ENCODE assay signal across 20 cellular contexts in the genomic region with DNA sequence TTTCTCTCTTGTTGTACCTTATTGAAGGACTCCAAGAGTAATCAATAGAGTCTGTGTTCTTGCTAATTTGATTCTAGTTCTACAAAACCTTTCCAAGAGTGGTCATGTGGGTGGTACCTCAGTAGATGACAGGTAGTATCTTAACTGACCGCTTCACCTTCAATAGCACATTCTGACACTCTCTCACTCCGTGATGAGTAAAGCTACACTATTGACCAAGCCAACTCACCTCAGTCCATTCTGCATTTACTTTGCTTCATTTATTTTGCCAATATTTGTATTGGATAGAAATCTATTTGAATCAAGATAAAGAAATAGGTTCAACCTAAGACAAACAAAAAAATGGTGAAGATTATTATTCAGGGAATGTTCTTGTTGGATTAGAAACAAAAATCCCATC.
DNase-seq lines count a peak whose midpoint lies in the region; ATAC-seq, FAIRE-seq and TF ChIP-seq lines count a peak whose summit lies in the region.
"Had no signal": no experiment of that assay in that cellular context is flagged by ENCODE, and none has a peak within 500 bp of the region (broad histone marks: within the 10 kb centered on the region; RNA-seq: fewer than 3 reads in every experiment).

No MANE protein-coding gene starts in this region.

- no peak for TF ChIP-seq POLR2A in right lobe of liver (IDR thresholded peaks at IDR 0.05)

- no peaks in the 10 kb centered on the region for H3K9me3 ChIP-seq in right lobe of liver
- H3K9me3 ChIP-seq in CD8-positive, alpha-beta memory T cell (ENCODE audit: low read length) = peaks cover 4% of the 10 kb centered on the region
- no peaks in the 10 kb centered on the region for H3K9me3 ChIP-seq in OCI-LY7 (ENCODE audit: low read length)
- H3K9me3 ChIP-seq: A549; BLaER1 treated with 17β-estradiol and CSF1 and Interleukin-3, amounts not matched to agents 10 nM and 100 nM had no signal

- H3K4me3 ChIP-seq in right lobe of liver = no peak overlapping the region
- H3K4me3 ChIP-seq in CD8-positive, alpha-beta memory T cell (ENCODE audit: low read length) = no peak overlapping the region
- H3K4me3 ChIP-seq in OCI-LY7 (ENCODE audit: low read depth, low read length, poor library complexity, severe bottlenecking) = no peak overlapping the region
- H3K4me3 ChIP-seq: A549; BLaER1 treated with 17β-estradiol and CSF1 and Interleukin-3, amounts not matched to agents 10 nM and 100 nM had no signal

- no peak overlapping the region for H3K27ac Mint-ChIP-seq in CD8-positive, alpha-beta memory T cell
- H3K27ac Mint-ChIP-seq: B cell; CD4-positive, alpha-beta T cell; CD8-positive, alpha-beta T cell had no signal

- H3K36me3 ChIP-seq in right lobe of liver (no peaks in the 10 kb centered on the region), OCI-LY7 (ENCODE audit: insufficient read depth, low read length) (no peaks in the 10 kb centered on the region)
- no peaks in the 10 kb centered on the region for H3K36me3 ChIP-seq in CD8-positive, alpha-beta memory T cell (ENCODE audit: insufficient read depth, low read length)
- H3K36me3 ChIP-seq: BLaER1 treated with 17β-estradiol and CSF1 and Interleukin-3, amounts not matched to agents 10 nM and 100 nM had no signal

- POLR2A ChIA-PET in CD8-positive, alpha-beta memory T cell (lab: Charles Lee) = no interaction called here
- POLR2A ChIA-PET in OCI-LY7 (lab: Charles Lee) = no interaction called here

- no peaks in the 10 kb centered on the region for H3K27me3 Mint-ChIP-seq in CD8-positive, alpha-beta memory T cell
- H3K27me3 Mint-ChIP-seq: B cell; CD4-positive, alpha-beta T cell had no signal

- BruUV-seq in OCI-LY7 (replicated peaks; lab: Mats Ljungman, UMichigan) = no TSS peak

- intact Hi-C loops in right lobe of liver (cut with DNase I) (no loop called here), left colon (cut with DNase I, micrococcal nuclease) (no loop called here), OCI-LY7 (cut with micrococcal nuclease; ENCODE audit: unreplicated experiment) (no loop called here)

- H3K9me2 ChIP-seq in OCI-LY7 (ENCODE audit: insufficient read depth, low read length) = no peaks in the 10 kb centered on the region

- H3K79me2 ChIP-seq in OCI-LY7 (ENCODE audit: insufficient read depth, low read depth, low read length) = no peaks in the 10 kb centered on the region

- no peak for TF ChIP-seq CTCF in 22Rv1 (IDR thresholded peaks at IDR 0.05)
- no peak for TF ChIP-seq CTCF in D721Med (IDR thresholded peaks at IDR 0.05; ENCODE audit: insufficient read depth, missing control alignments)
- TF ChIP-seq CTCF in VCaP (conservative IDR thresholded peaks at IDR 0.05) = no peak
- TF ChIP-seq CTCF in right lobe of liver (IDR thresholded peaks at IDR 0.05) = no peak
- no peak for TF ChIP-seq CTCF in OCI-LY7 (conservative IDR thresholded peaks at IDR 0.05; ENCODE audit: low read length)

- H3K4me1 ChIP-seq in right lobe of liver (peaks cover 0 to 15% (median 6%) of the 10 kb centered on the region in 4 donors), OCI-LY7 (ENCODE audit: insufficient read depth, low read length, poor library complexity, severe bottlenecking) (no peaks in the 10 kb centered on the region)
- H3K4me1 ChIP-seq in CD8-positive, alpha-beta memory T cell (ENCODE audit: insufficient read depth, low read length) = no peaks in the 10 kb centered on the region
- H3K4me1 ChIP-seq: A549 had no signal

- peak; percentile 71 for FAIRE-seq in D721Med (lab: Jason Lieb, UNC)
- FAIRE-seq: A549, G401.6, GM12891, GM19239 had no signal

- no peaks in the 10 kb centered on the region for H4K20me1 ChIP-seq in OCI-LY7 (ENCODE audit: insufficient read depth, low read length)
- H4K20me1 ChIP-seq: BLaER1 treated with 17β-estradiol and CSF1 and Interleukin-3, amounts not matched to agents 10 nM and 100 nM had no signal

- H3K36me3 Mint-ChIP-seq in CD8-positive, alpha-beta memory T cell = peaks cover 0 to 2% (median 0%) of the 10 kb centered on the region in 3 donors
- H3K36me3 Mint-ChIP-seq: CD8-positive, alpha-beta T cell had no signal

- peaks cover 0 to 3% of the 10 kb centered on the region in 2 donors for H3K27me3 ChIP-seq in right lobe of liver
- no peaks in the 10 kb centered on the region for H3K27me3 ChIP-seq in CD8-positive, alpha-beta memory T cell (ENCODE audit: insufficient read depth, low read length, poor library complexity, severe bottlenecking)
- H3K27me3 ChIP-seq: BLaER1 treated with 17β-estradiol and CSF1 and Interleukin-3, amounts not matched to agents 10 nM and 100 nM had no signal

- no peak overlapping the region for H3K4me2 ChIP-seq in OCI-LY7 (ENCODE audit: low read length)
- H3K4me2 ChIP-seq: A549; BLaER1 treated with 17β-estradiol and CSF1 and Interleukin-3, amounts not matched to agents 10 nM and 100 nM had no signal

- H3K9me3 Mint-ChIP-seq in CD8-positive, alpha-beta memory T cell = peaks cover 4 to 23% (median 8%) of the 10 kb centered on the region in 5 donors

- no peak for DNase-seq in D721Med (ENCODE audit: insufficient read length, low spot score)
- no peak for DNase-seq in right lobe of liver
- DNase-seq in left colon = no peak
- no peak for DNase-seq in CD8-positive, alpha-beta memory T cell
- DNase-seq in OCI-LY7 (ENCODE audit: low spot score) = no peak
- DNase-seq: AML-193; CD4-positive, alpha-beta T cell; CD8-positive, alpha-beta T cell; COR-L47; DMS79 treated with DMSO at 0.1 percent for 48 hours; GF-D8 had no signal

- CTCF ChIA-PET in CD8-positive, alpha-beta memory T cell (lab: Charles Lee) = no interaction called here
- CTCF ChIA-PET in OCI-LY7 (lab: Charles Lee; ENCODE audit: unreplicated experiment) = no interaction called here

- H3K27ac ChIP-seq in 22Rv1 (peak overlapping the region; percentile 46), VCaP (peak overlapping the region; percentile 73), right lobe of liver (no peak overlapping the region), OCI-LY7 (ENCODE audit: low read depth, low read length, poor library complexity, severe bottlenecking) (no peak overlapping the region)
- no peak overlapping the region for H3K27ac ChIP-seq in CD8-positive, alpha-beta memory T cell (ENCODE audit: low read depth, low read length)
- H3K27ac ChIP-seq: A549; BLaER1 treated with 17β-estradiol and CSF1 and Interleukin-3, amounts not matched to agents 10 nM and 100 nM; C4-2B had no signal

- 12% methylated on average over 2 of the region's 2 CpGs for WGBS in right lobe of liver (ENCODE audit: insufficient coverage, low coverage, low lambda C conversion rate, missing lambda C conversion rate)

- no peak overlapping the region for H3K4me3 Mint-ChIP-seq in CD8-positive, alpha-beta memory T cell
- H3K4me3 Mint-ChIP-seq: B cell; CD4-positive, alpha-beta T cell; CD8-positive, alpha-beta T cell had no signal

- no peaks in the 10 kb centered on the region for H3K4me1 Mint-ChIP-seq in CD8-positive, alpha-beta memory T cell
- H3K4me1 Mint-ChIP-seq: B cell had no signal

- ATAC-seq in right lobe of liver = peak in 3 of 4 donors; percentile 66 to 96 (median 77)
- ATAC-seq in left colon = no peak
- ATAC-seq: A549; CD8-positive, alpha-beta T cell had no signal

- H2AFZ ChIP-seq in OCI-LY7 (ENCODE audit: low read length) = no peak overlapping the region

Comparison
In these comparisons a context has a peak if more than half of its experiments do, and no peak if none do; other contexts are left out.
1. H3K27ac ChIP-seq: peak in 22Rv1 (single experiment) and VCaP (single experiment); none in right lobe of liver (0 of 3), CD8-positive, alpha-beta memory T cell (single experiment) and OCI-LY7 (single experiment).